In the genomic region with DNA sequence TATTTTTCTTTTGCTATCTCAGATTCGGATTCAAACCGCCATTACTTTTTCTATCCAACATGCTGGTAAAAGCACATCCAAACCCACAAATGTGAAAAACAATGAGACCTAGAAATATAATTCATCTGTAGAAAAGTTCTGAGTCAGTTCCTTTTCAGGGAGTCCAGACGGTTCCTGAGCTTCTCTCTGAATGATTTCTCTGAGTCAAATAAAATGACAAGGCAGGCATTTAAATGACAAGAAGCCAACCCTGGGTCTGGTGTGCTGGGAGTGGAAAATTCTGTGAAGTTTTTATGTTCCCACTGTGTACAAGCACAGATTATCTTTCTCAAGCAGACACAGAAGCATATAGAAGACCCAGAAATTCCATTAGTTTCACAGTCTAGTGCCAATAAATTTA, we compare ENCODE assay signal across 20 cellular contexts.
DNase-seq lines count a peak whose midpoint lies in the region; ATAC-seq and TF ChIP-seq lines count a peak whose summit lies in the region.
"Had no signal": no experiment of that assay in that cellular context is flagged by ENCODE, and none has a peak within 500 bp of the region (broad histone marks: within the 10 kb centered on the region; RNA-seq: fewer than 3 reads in every experiment).

No MANE protein-coding gene starts in this region.

- H3K27me3 ChIP-seq in OCI-LY3 (ENCODE audit: low read depth, low read length) (no peaks in the 10 kb centered on the region), dorsolateral prefrontal cortex (no peaks in the 10 kb centered on the region), neuron (ENCODE audit: insufficient read depth, low read length) (no peaks in the 10 kb centered on the region)
- H3K27me3 ChIP-seq: BLaER1 treated with 17β-estradiol and CSF1 and Interleukin-3, amounts not matched to agents 10 nM and 100 nM had no signal

- DNase-seq in dorsolateral prefrontal cortex (no peak), superior temporal gyrus (ENCODE audit: extremely low spot score) (peak; percentile 45), HK-2 (ENCODE audit: unreplicated experiment) (no peak)
- DNase-seq: Calu3; CD4-positive, alpha-beta memory T cell; GM23248; MV-4-11; NCI-H1105 treated with DMSO at 0.1 percent for 48 hours; NCI-H2029 treated with DMSO at 0.1 percent for 48 hours; NCI-H2171 treated with DMSO at 0.1 percent for 48 hours; NCI-H524 treated with DMSO at 0.1 percent for 48 hours; NCI-H82 had no signal

- peak overlapping the region; percentile 61 for H3K4me2 ChIP-seq in OCI-LY3 (ENCODE audit: low read length)
- H3K4me2 ChIP-seq: BLaER1 treated with 17β-estradiol and CSF1 and Interleukin-3, amounts not matched to agents 10 nM and 100 nM had no signal

- no peaks in the 10 kb centered on the region for H3K79me2 ChIP-seq in OCI-LY3 (ENCODE audit: low read length)

- intact Hi-C loops in dorsolateral prefrontal cortex (cut with DNase I): no loop called here

- no peaks in the 10 kb centered on the region for H4K20me1 ChIP-seq in OCI-LY3 (ENCODE audit: insufficient read depth, low read length)
- H4K20me1 ChIP-seq: BLaER1 treated with 17β-estradiol and CSF1 and Interleukin-3, amounts not matched to agents 10 nM and 100 nM had no signal

- H3K9me3 ChIP-seq in OCI-LY3 (ENCODE audit: insufficient read depth, low read length) (no peaks in the 10 kb centered on the region), neuron (ENCODE audit: low read length) (no peaks in the 10 kb centered on the region)
- H3K9me3 ChIP-seq: BLaER1 treated with 17β-estradiol and CSF1 and Interleukin-3, amounts not matched to agents 10 nM and 100 nM; HAP-1; SJSA1 had no signal

- H2AFZ ChIP-seq in OCI-LY3 (ENCODE audit: low read depth, low read length) (peak overlapping the region; percentile 59), neuron (ENCODE audit: low read depth, low read length) (peak overlapping the region; percentile 43)
- H2AFZ ChIP-seq: GM23248 had no signal

- H3K4me3 ChIP-seq in OCI-LY3 (ENCODE audit: low read length): peak overlapping the region; percentile 43
- H3K4me3 ChIP-seq in dorsolateral prefrontal cortex: peak overlapping the region in 1 of 59 donors; percentile 2
- no peak overlapping the region for H3K4me3 ChIP-seq in neuron (ENCODE audit: low read length)
- H3K4me3 ChIP-seq: BLaER1 treated with 17β-estradiol and CSF1 and Interleukin-3, amounts not matched to agents 10 nM and 100 nM; GM23248; HAP-1; SJSA1 had no signal

- H3K27ac ChIP-seq in OCI-LY3 (ENCODE audit: low read length) (peak overlapping the region; percentile 29; the same call in 1 of the 2 replicates), dorsolateral prefrontal cortex (peak overlapping the region in 35 of 59 donors; percentile 1 to 81 (median 29))
- H3K27ac ChIP-seq: BLaER1 treated with 17β-estradiol and CSF1 and Interleukin-3, amounts not matched to agents 10 nM and 100 nM; GM23248; SJSA1 had no signal

- TF ChIP-seq CTCF in OCI-LY3 (IDR thresholded peaks at IDR 0.05; ENCODE audit: low read depth, low read length): no peak
- TF ChIP-seq CTCF in dorsolateral prefrontal cortex (IDR thresholded peaks at IDR 0.05 in 54 of 56, conservative IDR thresholded peaks at IDR 0.05 in 2 of 56; ENCODE audit: low read depth in 1 of 56, partially characterized antibody in 56 of 56): no peak

- ATAC-seq in HG02763 (IDR thresholded peaks at IDR 0.05; ENCODE audit: unreplicated experiment) (no peak), HG02852 (IDR thresholded peaks at IDR 0.05; ENCODE audit: unreplicated experiment) (no peak)
- ATAC-seq: Right ventricle myocardium inferior had no signal

- peak overlapping the region; percentile 6; the same call in 1 of the 2 replicates for H3K9ac ChIP-seq in OCI-LY3 (ENCODE audit: low read length)
- H3K9ac ChIP-seq: BLaER1 treated with 17β-estradiol and CSF1 and Interleukin-3, amounts not matched to agents 10 nM and 100 nM; GM23248 had no signal

- H3K4me1 ChIP-seq in OCI-LY3 (ENCODE audit: low read length) (peaks cover 19% of the 10 kb centered on the region), neuron (ENCODE audit: insufficient read depth, low read length) (no peaks in the 10 kb centered on the region)
- H3K4me1 ChIP-seq: HAP-1 had no signal

- H3K36me3 ChIP-seq in OCI-LY3 (replicated peaks; ENCODE audit: low read depth, low read length) (no peaks in the 10 kb centered on the region), neuron (ENCODE audit: insufficient read depth, low read length) (no peaks in the 10 kb centered on the region)
- H3K36me3 ChIP-seq: BLaER1 treated with 17β-estradiol and CSF1 and Interleukin-3, amounts not matched to agents 10 nM and 100 nM; HAP-1; SJSA1 had no signal
